In the genomic region with DNA sequence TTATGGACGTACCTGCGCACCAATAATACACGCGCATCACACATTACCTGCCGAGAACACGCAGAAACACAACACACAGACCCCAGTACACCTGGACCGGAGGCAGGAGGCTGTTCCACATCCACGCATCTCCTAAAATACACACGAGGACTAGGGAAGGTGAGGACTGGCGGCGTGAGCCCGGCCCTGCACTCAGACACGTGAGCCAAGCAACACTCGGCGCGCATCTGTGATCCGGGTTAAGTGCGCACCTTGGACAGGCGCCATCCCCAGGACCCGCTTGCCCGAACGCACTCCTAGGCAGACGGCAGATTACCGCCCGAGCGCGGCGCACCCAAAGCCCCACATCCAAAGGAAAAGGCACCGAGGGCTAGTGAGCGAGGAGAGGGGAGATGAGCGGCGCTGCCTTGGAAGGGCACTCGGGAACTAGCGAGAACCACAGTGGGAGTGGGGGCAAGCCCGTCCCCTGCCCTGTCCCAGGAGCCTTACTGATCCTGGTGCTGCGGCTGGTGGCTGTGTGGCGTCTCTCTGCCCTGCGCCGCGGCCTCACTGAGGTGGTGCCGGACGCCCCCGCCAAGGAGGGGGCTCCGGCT, we compare ENCODE assay signal across 1 cellular context.
TF ChIP-seq lines count a peak whose summit lies in the region.

No MANE protein-coding gene starts in this region.

TF ChIP-seq in HepG2, 621 proteins besides CTCF, POLR2A, EP300 and RAD21 (continued from another document and continues in another):
- TF ChIP-seq, protein P1, sequence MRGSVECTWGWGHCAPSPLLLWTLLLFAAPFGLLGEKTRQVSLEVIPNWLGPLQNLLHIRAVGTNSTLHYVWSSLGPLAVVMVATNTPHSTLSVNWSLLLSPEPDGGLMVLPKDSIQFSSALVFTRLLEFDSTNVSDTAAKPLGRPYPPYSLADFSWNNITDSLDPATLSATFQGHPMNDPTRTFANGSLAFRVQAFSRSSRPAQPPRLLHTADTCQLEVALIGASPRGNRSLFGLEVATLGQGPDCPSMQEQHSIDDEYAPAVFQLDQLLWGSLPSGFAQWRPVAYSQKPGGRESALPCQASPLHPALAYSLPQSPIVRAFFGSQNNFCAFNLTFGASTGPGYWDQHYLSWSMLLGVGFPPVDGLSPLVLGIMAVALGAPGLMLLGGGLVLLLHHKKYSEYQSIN (CRISPR knock-in tag; IDR thresholded peaks at IDR 0.05; ENCODE audit: borderline replicate concordance) = no peak
- TF ChIP-seq ZNF34 (CRISPR knock-in tag; IDR thresholded peaks at IDR 0.05; ENCODE audit: borderline replicate concordance) (peak; percentile 69; the same call in 1 of the 2 replicates), ZBTB7B (CRISPR knock-in tag; IDR thresholded peaks at IDR 0.05) (0 out of 2 replicates have a peak, but pooled peaks have one; percentile 16), ZNF44 (CRISPR knock-in tag; IDR thresholded peaks at IDR 0.05) (no peak), SNAI1 (CRISPR knock-in tag; IDR thresholded peaks at IDR 0.05; ENCODE audit: borderline replicate concordance) (no peak), ATF7 (IDR thresholded peaks at IDR 0.05) (no peak), ATF7 (CRISPR knock-in tag; IDR thresholded peaks at IDR 0.05) (no peak), KDM6A (CRISPR knock-in tag; IDR thresholded peaks at IDR 0.05; ENCODE audit: low read depth) (no peak), KLF11 (CRISPR knock-in tag; IDR thresholded peaks at IDR 0.05) (no peak), MAFG (CRISPR knock-in tag; IDR thresholded peaks at IDR 0.05) (no peak), ZMYM3 (CRISPR knock-in tag; IDR thresholded peaks at IDR 0.05) (no peak), PAX8 (CRISPR knock-in tag; IDR thresholded peaks at IDR 0.05; ENCODE audit: borderline replicate concordance) (no peak; the same call in 1 of the 2 replicates), ZNF567 (CRISPR knock-in tag; IDR thresholded peaks at IDR 0.05; ENCODE audit: borderline replicate concordance) (0 out of 2 replicates have a peak, but pooled peaks have one; percentile 59), ZNF282 (IDR thresholded peaks at IDR 0.05; ENCODE audit: partially characterized antibody) (no peak), ZFP36 (IDR thresholded peaks at IDR 0.05; ENCODE audit: borderline replicate concordance, low read depth, low read length, partially characterized antibody) (no peak), SIN3B (IDR thresholded peaks at IDR 0.05; ENCODE audit: low read length) (no peak), ZNF460 (CRISPR knock-in tag; IDR thresholded peaks at IDR 0.05; ENCODE audit: borderline replicate concordance) (no peak), ZNF296 (CRISPR knock-in tag; conservative IDR thresholded peaks at IDR 0.05) (no peak), ZNF792 (CRISPR knock-in tag; IDR thresholded peaks at IDR 0.05) (no peak; the same call in 1 of the 2 replicates), ZNF326 (CRISPR knock-in tag; IDR thresholded peaks at IDR 0.05; ENCODE audit: borderline replicate concordance) (no peak), ARNT (IDR thresholded peaks at IDR 0.05) (no peak), NFKBIZ (CRISPR knock-in tag; IDR thresholded peaks at IDR 0.05) (no peak), ZNF75D (CRISPR knock-in tag; IDR thresholded peaks at IDR 0.05; ENCODE audit: borderline replicate concordance) (no peak), SP4 (CRISPR knock-in tag; IDR thresholded peaks at IDR 0.05) (no peak), KDM5A (IDR thresholded peaks at IDR 0.05; ENCODE audit: borderline replicate concordance, low read length) (no peak), SMAD1 (CRISPR knock-in tag; IDR thresholded peaks at IDR 0.05; ENCODE audit: borderline replicate concordance, low read depth) (peak; percentile 53; the same call in 1 of the 2 replicates), CHCHD3 (CRISPR knock-in tag; IDR thresholded peaks at IDR 0.05) (no peak), ZNF562 (CRISPR knock-in tag; IDR thresholded peaks at IDR 0.05; ENCODE audit: borderline replicate concordance) (no peak), U2AF2 (IDR thresholded peaks at IDR 0.05; ENCODE audit: low read depth, low read length) (no peak), NFE2L2 (IDR thresholded peaks at IDR 0.05; ENCODE audit: low read length) (no peak), NFYB (CRISPR knock-in tag; IDR thresholded peaks at IDR 0.05) (no peak)
- TF ChIP-seq, protein P2, sequence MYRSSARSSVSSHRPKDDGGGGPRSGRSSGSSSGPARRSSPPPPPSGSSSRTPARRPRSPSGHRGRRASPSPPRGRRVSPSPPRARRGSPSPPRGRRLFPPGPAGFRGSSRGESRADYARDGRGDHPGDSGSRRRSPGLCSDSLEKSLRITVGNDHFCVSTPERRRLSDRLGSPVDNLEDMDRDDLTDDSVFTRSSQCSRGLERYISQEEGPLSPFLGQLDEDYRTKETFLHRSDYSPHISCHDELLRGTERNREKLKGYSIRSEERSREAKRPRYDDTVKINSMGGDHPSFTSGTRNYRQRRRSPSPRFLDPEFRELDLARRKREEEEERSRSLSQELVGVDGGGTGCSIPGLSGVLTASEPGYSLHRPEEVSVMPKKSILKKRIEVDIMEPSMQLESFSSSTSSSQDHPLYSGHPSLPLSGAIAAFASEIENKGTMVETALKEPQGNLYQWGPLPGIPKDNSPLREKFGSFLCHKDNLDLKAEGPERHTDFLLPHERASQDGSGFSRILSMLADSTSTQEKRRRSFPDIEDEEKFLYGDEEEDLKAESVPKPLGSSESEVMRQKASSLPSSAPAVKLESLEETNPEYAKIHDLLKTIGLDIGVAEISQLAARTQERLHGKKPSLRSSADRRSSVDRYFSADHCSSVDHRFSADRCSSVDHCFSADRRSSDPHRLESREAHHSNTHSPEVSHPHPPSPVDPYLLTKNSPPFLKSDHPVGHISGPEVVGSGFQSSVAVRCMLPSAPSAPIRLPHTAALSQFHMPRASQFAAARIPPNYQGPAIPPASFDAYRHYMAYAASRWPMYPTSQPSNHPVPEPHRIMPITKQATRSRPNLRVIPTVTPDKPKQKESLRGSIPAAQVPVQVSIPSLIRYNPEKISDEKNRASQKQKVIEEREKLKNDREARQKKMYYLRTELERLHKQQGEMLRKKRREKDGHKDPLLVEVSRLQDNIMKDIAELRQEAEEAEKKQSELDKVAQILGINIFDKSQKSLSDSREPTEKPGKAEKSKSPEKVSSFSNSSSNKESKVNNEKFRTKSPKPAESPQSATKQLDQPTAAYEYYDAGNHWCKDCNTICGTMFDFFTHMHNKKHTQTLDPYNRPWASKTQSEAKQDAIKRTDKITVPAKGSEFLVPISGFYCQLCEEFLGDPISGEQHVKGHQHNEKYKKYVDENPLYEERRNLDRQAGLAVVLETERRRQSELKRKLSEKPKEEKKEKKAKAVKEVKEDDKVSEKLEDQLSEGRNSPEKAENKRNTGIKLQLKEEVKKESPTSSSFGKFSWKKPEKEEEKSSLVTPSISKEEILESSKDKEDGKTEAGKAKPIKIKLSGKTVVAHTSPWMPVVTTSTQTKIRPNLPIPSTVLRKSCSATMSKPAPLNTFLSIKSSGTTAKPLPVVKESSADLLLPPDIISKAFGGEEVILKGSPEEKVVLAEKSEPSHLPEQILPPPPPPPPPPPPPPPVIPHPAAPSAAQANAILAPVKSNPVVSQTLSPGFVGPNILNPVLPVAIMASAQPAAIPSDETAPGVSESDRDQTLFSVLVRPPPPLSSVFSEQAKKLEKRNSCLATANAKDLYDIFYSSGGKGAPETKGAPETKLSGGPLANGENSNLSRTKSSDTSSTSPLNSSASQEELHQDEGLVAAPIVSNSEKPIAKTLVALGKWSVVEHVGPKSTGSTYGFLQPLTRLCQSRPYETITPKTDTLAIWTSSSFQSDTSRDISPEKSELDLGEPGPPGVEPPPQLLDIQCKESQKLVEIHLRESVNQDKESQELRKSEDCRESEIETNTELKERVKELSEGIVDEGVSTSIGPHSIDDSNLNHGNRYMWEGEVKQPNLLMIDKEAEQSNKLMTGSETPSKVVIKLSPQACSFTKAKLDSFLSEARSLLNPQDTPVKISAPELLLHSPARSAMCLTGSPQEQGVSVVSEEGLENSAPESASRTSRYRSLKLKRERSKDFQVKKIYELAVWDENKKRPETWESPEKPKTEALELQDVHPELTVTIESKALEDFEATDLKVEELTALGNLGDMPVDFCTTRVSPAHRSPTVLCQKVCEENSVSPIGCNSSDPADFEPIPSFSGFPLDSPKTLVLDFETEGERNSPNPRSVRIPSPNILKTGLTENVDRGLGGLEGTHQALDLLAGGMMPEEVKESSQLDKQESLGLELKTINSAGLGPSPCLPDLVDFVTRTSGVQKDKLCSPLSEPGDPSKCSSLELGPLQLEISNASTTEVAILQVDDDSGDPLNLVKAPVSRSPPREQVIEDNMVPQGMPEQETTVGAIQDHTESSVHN (CRISPR knock-in tag; IDR thresholded peaks at IDR 0.05) = no peak
- TF ChIP-seq, protein P3, sequence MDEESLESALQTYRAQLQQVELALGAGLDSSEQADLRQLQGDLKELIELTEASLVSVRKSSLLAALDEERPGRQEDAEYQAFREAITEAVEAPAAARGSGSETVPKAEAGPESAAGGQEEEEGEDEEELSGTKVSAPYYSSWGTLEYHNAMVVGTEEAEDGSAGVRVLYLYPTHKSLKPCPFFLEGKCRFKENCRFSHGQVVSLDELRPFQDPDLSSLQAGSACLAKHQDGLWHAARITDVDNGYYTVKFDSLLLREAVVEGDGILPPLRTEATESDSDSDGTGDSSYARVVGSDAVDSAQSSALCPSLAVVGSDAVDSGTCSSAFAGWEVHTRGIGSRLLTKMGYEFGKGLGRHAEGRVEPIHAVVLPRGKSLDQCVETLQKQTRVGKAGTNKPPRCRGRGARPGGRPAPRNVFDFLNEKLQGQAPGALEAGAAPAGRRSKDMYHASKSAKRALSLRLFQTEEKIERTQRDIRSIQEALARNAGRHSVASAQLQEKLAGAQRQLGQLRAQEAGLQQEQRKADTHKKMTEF (CRISPR knock-in tag; IDR thresholded peaks at IDR 0.05) = no peak
- TF ChIP-seq, protein P4, sequence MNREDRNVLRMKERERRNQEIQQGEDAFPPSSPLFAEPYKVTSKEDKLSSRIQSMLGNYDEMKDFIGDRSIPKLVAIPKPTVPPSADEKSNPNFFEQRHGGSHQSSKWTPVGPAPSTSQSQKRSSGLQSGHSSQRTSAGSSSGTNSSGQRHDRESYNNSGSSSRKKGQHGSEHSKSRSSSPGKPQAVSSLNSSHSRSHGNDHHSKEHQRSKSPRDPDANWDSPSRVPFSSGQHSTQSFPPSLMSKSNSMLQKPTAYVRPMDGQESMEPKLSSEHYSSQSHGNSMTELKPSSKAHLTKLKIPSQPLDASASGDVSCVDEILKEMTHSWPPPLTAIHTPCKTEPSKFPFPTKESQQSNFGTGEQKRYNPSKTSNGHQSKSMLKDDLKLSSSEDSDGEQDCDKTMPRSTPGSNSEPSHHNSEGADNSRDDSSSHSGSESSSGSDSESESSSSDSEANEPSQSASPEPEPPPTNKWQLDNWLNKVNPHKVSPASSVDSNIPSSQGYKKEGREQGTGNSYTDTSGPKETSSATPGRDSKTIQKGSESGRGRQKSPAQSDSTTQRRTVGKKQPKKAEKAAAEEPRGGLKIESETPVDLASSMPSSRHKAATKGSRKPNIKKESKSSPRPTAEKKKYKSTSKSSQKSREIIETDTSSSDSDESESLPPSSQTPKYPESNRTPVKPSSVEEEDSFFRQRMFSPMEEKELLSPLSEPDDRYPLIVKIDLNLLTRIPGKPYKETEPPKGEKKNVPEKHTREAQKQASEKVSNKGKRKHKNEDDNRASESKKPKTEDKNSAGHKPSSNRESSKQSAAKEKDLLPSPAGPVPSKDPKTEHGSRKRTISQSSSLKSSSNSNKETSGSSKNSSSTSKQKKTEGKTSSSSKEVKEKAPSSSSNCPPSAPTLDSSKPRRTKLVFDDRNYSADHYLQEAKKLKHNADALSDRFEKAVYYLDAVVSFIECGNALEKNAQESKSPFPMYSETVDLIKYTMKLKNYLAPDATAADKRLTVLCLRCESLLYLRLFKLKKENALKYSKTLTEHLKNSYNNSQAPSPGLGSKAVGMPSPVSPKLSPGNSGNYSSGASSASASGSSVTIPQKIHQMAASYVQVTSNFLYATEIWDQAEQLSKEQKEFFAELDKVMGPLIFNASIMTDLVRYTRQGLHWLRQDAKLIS (CRISPR knock-in tag; IDR thresholded peaks at IDR 0.05) = no peak
- TF ChIP-seq, protein P5, sequence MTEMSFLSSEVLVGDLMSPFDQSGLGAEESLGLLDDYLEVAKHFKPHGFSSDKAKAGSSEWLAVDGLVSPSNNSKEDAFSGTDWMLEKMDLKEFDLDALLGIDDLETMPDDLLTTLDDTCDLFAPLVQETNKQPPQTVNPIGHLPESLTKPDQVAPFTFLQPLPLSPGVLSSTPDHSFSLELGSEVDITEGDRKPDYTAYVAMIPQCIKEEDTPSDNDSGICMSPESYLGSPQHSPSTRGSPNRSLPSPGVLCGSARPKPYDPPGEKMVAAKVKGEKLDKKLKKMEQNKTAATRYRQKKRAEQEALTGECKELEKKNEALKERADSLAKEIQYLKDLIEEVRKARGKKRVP (CRISPR knock-in tag; IDR thresholded peaks at IDR 0.05) = no peak
- TF ChIP-seq, protein P6, sequence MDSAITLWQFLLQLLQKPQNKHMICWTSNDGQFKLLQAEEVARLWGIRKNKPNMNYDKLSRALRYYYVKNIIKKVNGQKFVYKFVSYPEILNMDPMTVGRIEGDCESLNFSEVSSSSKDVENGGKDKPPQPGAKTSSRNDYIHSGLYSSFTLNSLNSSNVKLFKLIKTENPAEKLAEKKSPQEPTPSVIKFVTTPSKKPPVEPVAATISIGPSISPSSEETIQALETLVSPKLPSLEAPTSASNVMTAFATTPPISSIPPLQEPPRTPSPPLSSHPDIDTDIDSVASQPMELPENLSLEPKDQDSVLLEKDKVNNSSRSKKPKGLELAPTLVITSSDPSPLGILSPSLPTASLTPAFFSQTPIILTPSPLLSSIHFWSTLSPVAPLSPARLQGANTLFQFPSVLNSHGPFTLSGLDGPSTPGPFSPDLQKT (CRISPR knock-in tag; IDR thresholded peaks at IDR 0.05; ENCODE audit: borderline replicate concordance) = no peak
- TF ChIP-seq, protein P7, sequence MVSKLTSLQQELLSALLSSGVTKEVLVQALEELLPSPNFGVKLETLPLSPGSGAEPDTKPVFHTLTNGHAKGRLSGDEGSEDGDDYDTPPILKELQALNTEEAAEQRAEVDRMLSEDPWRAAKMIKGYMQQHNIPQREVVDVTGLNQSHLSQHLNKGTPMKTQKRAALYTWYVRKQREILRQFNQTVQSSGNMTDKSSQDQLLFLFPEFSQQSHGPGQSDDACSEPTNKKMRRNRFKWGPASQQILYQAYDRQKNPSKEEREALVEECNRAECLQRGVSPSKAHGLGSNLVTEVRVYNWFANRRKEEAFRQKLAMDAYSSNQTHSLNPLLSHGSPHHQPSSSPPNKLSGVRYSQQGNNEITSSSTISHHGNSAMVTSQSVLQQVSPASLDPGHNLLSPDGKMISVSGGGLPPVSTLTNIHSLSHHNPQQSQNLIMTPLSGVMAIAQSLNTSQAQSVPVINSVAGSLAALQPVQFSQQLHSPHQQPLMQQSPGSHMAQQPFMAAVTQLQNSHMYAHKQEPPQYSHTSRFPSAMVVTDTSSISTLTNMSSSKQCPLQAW (CRISPR knock-in tag; IDR thresholded peaks at IDR 0.05) = 0 out of 2 replicates have a peak, but pooled peaks have one; percentile 16
- TF ChIP-seq, protein P8, sequence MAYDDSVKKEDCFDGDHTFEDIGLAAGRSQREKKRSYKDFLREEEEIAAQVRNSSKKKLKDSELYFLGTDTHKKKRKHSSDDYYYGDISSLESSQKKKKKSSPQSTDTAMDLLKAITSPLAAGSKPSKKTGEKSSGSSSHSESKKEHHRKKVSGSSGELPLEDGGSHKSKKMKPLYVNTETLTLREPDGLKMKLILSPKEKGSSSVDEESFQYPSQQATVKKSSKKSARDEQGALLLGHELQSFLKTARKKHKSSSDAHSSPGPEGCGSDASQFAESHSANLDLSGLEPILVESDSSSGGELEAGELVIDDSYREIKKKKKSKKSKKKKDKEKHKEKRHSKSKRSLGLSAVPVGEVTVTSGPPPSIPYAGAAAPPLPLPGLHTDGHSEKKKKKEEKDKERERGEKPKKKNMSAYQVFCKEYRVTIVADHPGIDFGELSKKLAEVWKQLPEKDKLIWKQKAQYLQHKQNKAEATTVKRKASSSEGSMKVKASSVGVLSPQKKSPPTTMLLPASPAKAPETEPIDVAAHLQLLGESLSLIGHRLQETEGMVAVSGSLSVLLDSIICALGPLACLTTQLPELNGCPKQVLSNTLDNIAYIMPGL (CRISPR knock-in tag; IDR thresholded peaks at IDR 0.05; ENCODE audit: borderline replicate concordance in 1 of 2, low read depth in 1 of 2) = no peak; a peak in 1 of 4 replicates
